In the genomic region with DNA sequence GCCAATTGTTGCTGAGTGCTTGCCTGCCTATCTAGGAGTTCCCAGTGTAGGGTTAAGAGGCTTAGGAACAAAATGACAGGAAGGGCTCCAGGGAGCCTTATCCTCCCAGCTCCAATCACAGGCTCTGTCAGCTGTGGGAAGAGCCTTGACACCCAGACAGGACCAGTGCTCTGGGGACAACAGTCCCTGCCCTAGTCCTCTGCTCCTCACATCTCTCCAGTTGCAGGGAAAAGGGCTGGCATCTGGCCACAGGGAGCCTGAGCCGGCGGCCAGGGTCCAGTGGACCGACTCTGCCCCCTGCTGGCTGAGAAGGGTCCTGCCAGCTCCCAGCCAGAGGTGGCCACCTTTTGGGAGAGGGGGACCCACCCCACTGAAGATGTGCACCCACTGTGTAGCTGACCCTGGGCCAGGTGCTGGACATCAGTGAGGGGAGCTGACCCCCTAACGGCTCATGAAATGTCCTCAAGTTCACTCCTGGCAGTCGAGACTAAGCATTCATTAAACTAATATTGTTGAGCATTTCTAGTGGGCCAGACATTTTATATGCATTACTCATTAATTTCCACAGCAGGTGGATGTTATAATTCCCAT, we compare ENCODE assay signal across 8 cellular contexts. TPM values are rescaled to one million over a fixed set of nuclear protein-coding genes. Genes with fewer than 3 reads are reported as not detected.
A peak's percentile ranks its signal among the peaks of the same experiment; 100 is the strongest.
DNase-seq lines count a peak whose midpoint lies in the region; ATAC-seq, FAIRE-seq and TF ChIP-seq lines count a peak whose summit lies in the region.

No MANE protein-coding gene starts in this region.

- no peaks in the 10 kb centered on the region for H3K9me3 ChIP-seq in CD4-positive, alpha-beta memory T cell (ENCODE audit: control insufficient read depth in 1 of 2, low read length in 2 of 2)
- no peaks in the 10 kb centered on the region for H3K9me3 ChIP-seq in pancreas

- H3K27ac Mint-ChIP-seq in CD4-positive, alpha-beta memory T cell = peak overlapping the region; percentile 82 to 98 (median 95)

- POLR2A ChIA-PET in CD4-positive, alpha-beta memory T cell (lab: Charles Lee; ENCODE audit: partially characterized antibody) = interaction anchor here (0.9 to 10.0 kb wide), 20 partner anchors 9 to 288 kb away, joined by 3 to 125 read pairs (median 4); partner anchors contain the start of genes ANAPC16, ASCC1, DDIT4 and DNAJB12

- peak; percentile 93 to 98 (median 96) for TF ChIP-seq CTCF in pancreas (IDR thresholded peaks at IDR 0.05)

- H3K4me1 Mint-ChIP-seq in CD4-positive, alpha-beta memory T cell = peaks cover 30 to 69% (median 55%) of the 10 kb centered on the region in 4 donors

- 24 to 27% methylated on average over 5 of the region's 5 CpGs for WGBS in pancreas, 2 donors

- H3K4me3 Mint-ChIP-seq in CD4-positive, alpha-beta memory T cell = peak overlapping the region in 2 of 8 donors; percentile 17 to 43

- H3K4me3 ChIP-seq in CD4-positive, alpha-beta memory T cell (ENCODE audit: low read length in 2 of 2) = no peak overlapping the region
- H3K4me3 ChIP-seq in pancreas = no peak overlapping the region

- H3K36me3 Mint-ChIP-seq in CD4-positive, alpha-beta memory T cell = peaks cover 3 to 33% of the 10 kb centered on the region in 2 donors

- DNase-seq in CD4-positive, alpha-beta memory T cell = peak in 4 of 5 donors; percentile 44 to 68 (median 50)
- DNase-seq in HUDEP-2 (lab: John Stamatoyannopoulos, UW; ENCODE audit: unreplicated experiment in 76 of 76) (peak in 49 of 76 experiments; percentile 5 to 73 (median 43)), RKO (ENCODE audit: low spot score) (peak; percentile 54), glomerular visceral epithelial cell (ENCODE audit: extremely low spot score) (peak; percentile 76), pancreas (peak; percentile 79 to 95 (median 93))
- peak; percentile 68 for DNase-seq in activated naive CD4-positive, alpha-beta T cell treated with anti-CD3 and anti-CD28 coated beads, Interleukin-2, amount 50 U/mL, for 16 hours

- ATAC-seq in pancreas (peak; percentile 55 to 64 (median 62)), HG03571 (IDR thresholded peaks at IDR 0.05; ENCODE audit: unreplicated experiment) (no peak), HG03439 (IDR thresholded peaks at IDR 0.05; ENCODE audit: unreplicated experiment) (no peak)

- intact Hi-C loops in CD4-positive, alpha-beta memory T cell (cut with micrococcal nuclease) = loop anchor here (1.0 to 2.0 kb wide), 4 partner anchors 89 to 289 kb away; no protein-coding TSS in a partner anchor
- intact Hi-C loops in pancreas (cut with DNase I) = loop anchor here in 1 of 3 donors (5.0 to 10.0 kb wide), 3 partner anchors 60 to 210 kb away; no protein-coding TSS in a partner anchor

- peak overlapping the region; percentile 76 for H3K27ac ChIP-seq in CD4-positive, alpha-beta memory T cell (ENCODE audit: low read depth, low read length)
- H3K27ac ChIP-seq in pancreas = peak overlapping the region; percentile 78 to 97 (median 89)

- CTCF ChIA-PET in CD4-positive, alpha-beta memory T cell (lab: Charles Lee; ENCODE audit: partially characterized antibody) = interaction anchor here (0.8 to 12.9 kb wide), 59 partner anchors 10 to 441 kb away, joined by 3 to 196 read pairs (median 5); partner anchors contain the start of genes ANAPC16, ASCC1 and DDIT4

- H3K36me3 ChIP-seq in CD4-positive, alpha-beta memory T cell (ENCODE audit: insufficient read depth, low read length) = peaks cover 25% of the 10 kb centered on the region
- peaks cover 0 to 17% (median 0%) of the 10 kb centered on the region in 3 donors for H3K36me3 ChIP-seq in pancreas

- no peak for FAIRE-seq in pancreas (lab: Jason Lieb, UNC)

- H3K27me3 ChIP-seq in CD4-positive, alpha-beta memory T cell (ENCODE audit: insufficient read depth, low read length) = no peaks in the 10 kb centered on the region
- no peaks in the 10 kb centered on the region for H3K27me3 ChIP-seq in pancreas

- peaks cover 62% of the 10 kb centered on the region for H3K4me1 ChIP-seq in CD4-positive, alpha-beta memory T cell (ENCODE audit: insufficient read depth, low read length)
- H3K4me1 ChIP-seq in pancreas = peaks cover 43 to 51% (median 49%) of the 10 kb centered on the region in 3 donors

- no peaks in the 10 kb centered on the region for H3K9me3 Mint-ChIP-seq in CD4-positive, alpha-beta memory T cell

- H3K27me3 Mint-ChIP-seq in CD4-positive, alpha-beta memory T cell = no peaks in the 10 kb centered on the region

RNA-seq across cellular contexts. Expression of gene DNAJB12, which starts 17.6 kb away (rescaled TPM):
- total RNA-seq in CD4-positive, alpha-beta memory T cell = 10 to 100 TPM; 26.3 to 26.7 TPM
- 10 to 100 TPM; 13.4 to 26.2 TPM for polyA plus RNA-seq in CD4-positive, alpha-beta memory T cell
- 10 to 100 TPM; 14.6 to 19.7 (median 17.7) TPM for total RNA-seq in pancreas
- 10 to 100 TPM; 19.3 to 22.0 TPM for polyA plus RNA-seq in pancreas

Comparison
In these comparisons a context has a peak if more than half of its experiments do, and no peak if none do; other contexts are left out.
1. DNase-seq: peak in every context shown above with its lines; median percentile 93 in pancreas; 76 in glomerular visceral epithelial cell; 68 in activated naive CD4-positive, alpha-beta T cell treated with anti-CD3 and anti-CD28 coated beads, Interleukin-2, amount 50 U/mL, for 16 hours; 54 in RKO; 50 in CD4-positive, alpha-beta memory T cell; 43 in HUDEP-2.
2. ATAC-seq: peak in pancreas (4 of 4); none in HG03571 (single experiment) and HG03439 (single experiment).